9 cellular contexts compared by ENCODE assay signal in genomic region chr3:146503459-146504202, GRCh38. TPM values are rescaled to one million over a fixed set of nuclear protein-coding genes. Genes with fewer than 3 reads are reported as not detected.
A peak's percentile ranks its signal among the peaks of the same experiment; 100 is the strongest.
DNase-seq lines count a peak whose midpoint lies in the region; ATAC-seq, FAIRE-seq and TF ChIP-seq lines count a peak whose summit lies in the region.
"Had no signal": no experiment of that assay in that cellular context is flagged by ENCODE, and none has a peak within 500 bp of the region (broad histone marks: within the 10 kb centered on the region; RNA-seq: fewer than 3 reads in every experiment).

No MANE protein-coding gene starts in this region.

- no peak overlapping the region for H2AFZ ChIP-seq in mesenchymal stem cell (ENCODE audit: low read depth, low read length)

- TF ChIP-seq POLR2A in GM12891 (IDR thresholded peaks at IDR 0.05; ENCODE audit: low read depth, low read length), result no peak
- no peak for TF ChIP-seq POLR2A in Peyer's patch (IDR thresholded peaks at IDR 0.05)

- no peak overlapping the region for H2AK5ac ChIP-seq in mesenchymal stem cell (ENCODE audit: low read length, severe bottlenecking)

- H3K18ac ChIP-seq in mesenchymal stem cell (ENCODE audit: low read depth in 1 of 2, low read length in 2 of 2), result peak overlapping the region; percentile 64 to 81

- H3K9me3 Mint-ChIP-seq in activated CD8-positive, alpha-beta T cell treated with anti-CD3 and anti-CD28 coated beads, Interleukin-2, amount 10 ng/mL, durations not matched to agents 7 days and 5 days (ENCODE audit: insufficient read depth), result no peaks in the 10 kb centered on the region
- H3K9me3 Mint-ChIP-seq in CD4-positive, alpha-beta T cell, result no peaks in the 10 kb centered on the region

- H3K27me3 Mint-ChIP-seq in activated CD8-positive, alpha-beta T cell treated with anti-CD3 and anti-CD28 coated beads, Interleukin-2, amount 10 ng/mL, durations not matched to agents 7 days and 5 days (ENCODE audit: low read depth), result no peaks in the 10 kb centered on the region
- H3K27me3 Mint-ChIP-seq in CD4-positive, alpha-beta T cell, result no peaks in the 10 kb centered on the region

- no peak overlapping the region for H2BK15ac ChIP-seq in mesenchymal stem cell (ENCODE audit: low read depth, poor library complexity, severe bottlenecking)

- ATAC-seq in GM21576 (IDR thresholded peaks at IDR 0.05; ENCODE audit: unreplicated experiment), result peak; percentile 96
- ATAC-seq in activated CD8-positive, alpha-beta T cell treated with anti-CD3 and anti-CD28 coated beads, Interleukin-2, amount 10 ng/mL, durations not matched to agents 7 days and 5 days, result peak; percentile 27
- no peak for ATAC-seq in CD4-positive, alpha-beta T cell (ENCODE audit: poor library complexity)

- H3K9ac ChIP-seq in mesenchymal stem cell (ENCODE audit: low read length), result peak overlapping the region; percentile 31

- POLR2A ChIA-PET in activated CD8-positive, alpha-beta T cell treated with anti-CD3 and anti-CD28 coated beads, Interleukin-2, amount 10 ng/mL, durations not matched to agents 7 days and 5 days (lab: Charles Lee), result no interaction called here
- POLR2A ChIA-PET in CD4-positive, alpha-beta T cell (lab: Charles Lee), result no interaction called here

- H3K9me3 ChIP-seq in mesenchymal stem cell (ENCODE audit: control insufficient read depth, low read length), result no peaks in the 10 kb centered on the region
- H3K9me3 ChIP-seq in CD4-positive, alpha-beta T cell (ENCODE audit: control insufficient read depth, low read length), result no peaks in the 10 kb centered on the region
- no peaks in the 10 kb centered on the region for H3K9me3 ChIP-seq in Peyer's patch

- peak overlapping the region; percentile 24 to 54 for H3K4ac ChIP-seq in mesenchymal stem cell (ENCODE audit: low read depth in 1 of 2, low read length in 2 of 2)

- H4K8ac ChIP-seq in mesenchymal stem cell (ENCODE audit: low read length), result peak overlapping the region; percentile 35

- H2BK5ac ChIP-seq in mesenchymal stem cell (ENCODE audit: low read depth, low read length, poor library complexity, severe bottlenecking), result no peak overlapping the region

- no peak overlapping the region for H2BK12ac ChIP-seq in mesenchymal stem cell (ENCODE audit: low read length in 2 of 2)

- H3K23ac ChIP-seq in mesenchymal stem cell (ENCODE audit: low read length in 2 of 2), result no peak overlapping the region

- 41% methylated on average over 12 of the region's 12 CpGs for WGBS in mesenchymal stem cell

- H4K91ac ChIP-seq in mesenchymal stem cell (ENCODE audit: low read length), result peak overlapping the region; percentile 34

- CTCF ChIA-PET in activated CD8-positive, alpha-beta T cell treated with anti-CD3 and anti-CD28 coated beads, Interleukin-2, amount 10 ng/mL, durations not matched to agents 7 days and 5 days (lab: Charles Lee), result interaction anchor here (0.7 to 0.9 kb wide), 2 partner anchors 9 to 41 kb away, joined by 3 read pairs; partner anchors contain the start of gene PLSCR1
- CTCF ChIA-PET in CD4-positive, alpha-beta T cell (lab: Charles Lee), result no interaction called here

- H3K14ac ChIP-seq in mesenchymal stem cell (ENCODE audit: low read length in 2 of 2), result no peak overlapping the region

- DNase-seq in GM12891 (ENCODE audit: insufficient read length, low spot score) (peak; percentile 6), HS-27A (ENCODE audit: low read depth) (peak; percentile 74), mesenchymal stem cell (peak; percentile 94), Peyer's patch (no peak)
- no peak for DNase-seq in activated CD8-positive, alpha-beta T cell treated with anti-CD3 and anti-CD28 coated beads, Interleukin-2, amount 10 ng/mL, durations not matched to agents 7 days and 5 days
- no peak for DNase-seq in CD4-positive, alpha-beta T cell
- no peak for DNase-seq in effector CD8-positive, alpha-beta T cell (lab: John Stamatoyannopoulos, UW)

- H3K27me3 ChIP-seq in mesenchymal stem cell (ENCODE audit: control insufficient read depth in 1 of 2, insufficient read depth in 1 of 2, low read length in 2 of 2) (no peaks in the 10 kb centered on the region), Peyer's patch (no peaks in the 10 kb centered on the region)
- H3K27me3 ChIP-seq in CD4-positive, alpha-beta T cell (ENCODE audit: control insufficient read depth, insufficient read depth, low read length), result no peaks in the 10 kb centered on the region

- H3K36me3 Mint-ChIP-seq in activated CD8-positive, alpha-beta T cell treated with anti-CD3 and anti-CD28 coated beads, Interleukin-2, amount 10 ng/mL, durations not matched to agents 7 days and 5 days (ENCODE audit: low read depth), result peaks cover 25% of the 10 kb centered on the region
- H3K36me3 Mint-ChIP-seq in CD4-positive, alpha-beta T cell (ENCODE audit: low read depth), result no peaks in the 10 kb centered on the region

- H3K36me3 ChIP-seq in mesenchymal stem cell (ENCODE audit: control insufficient read depth in 1 of 2, insufficient read depth in 2 of 2, low read depth in 1 of 2, low read length in 2 of 2), result no peaks in the 10 kb centered on the region
- H3K36me3 ChIP-seq in Peyer's patch, result no peaks in the 10 kb centered on the region

- H3K4me1 Mint-ChIP-seq in activated CD8-positive, alpha-beta T cell treated with anti-CD3 and anti-CD28 coated beads, Interleukin-2, amount 10 ng/mL, durations not matched to agents 7 days and 5 days (ENCODE audit: low read depth), result peaks cover 40% of the 10 kb centered on the region
- peaks cover 3% of the 10 kb centered on the region for H3K4me1 Mint-ChIP-seq in CD4-positive, alpha-beta T cell (ENCODE audit: low read depth)

- H3K4me3 ChIP-seq in mesenchymal stem cell (ENCODE audit: insufficient read depth in 1 of 2, low read depth in 1 of 2, low read length in 2 of 2), result no peak overlapping the region
- H3K4me3 ChIP-seq in Peyer's patch, result no peak overlapping the region

- intact Hi-C loops in CD4-positive, alpha-beta T cell (cut with DNase I, micrococcal nuclease), result no loop called here

- TF ChIP-seq CTCF in CD4-positive, alpha-beta T cell (IDR thresholded peaks at IDR 0.05), result no peak
- peak in 3 of 6 experiments; percentile 23 to 27 (median 25) for TF ChIP-seq CTCF in Peyer's patch (IDR thresholded peaks at IDR 0.05)

- peaks cover 8% of the 10 kb centered on the region for H3K4me1 ChIP-seq in mesenchymal stem cell (ENCODE audit: control insufficient read depth, insufficient read depth, low read depth, low read length)
- H3K4me1 ChIP-seq in Peyer's patch, result no peaks in the 10 kb centered on the region

- H3K27ac ChIP-seq in mesenchymal stem cell (ENCODE audit: low read length, poor library complexity, severe bottlenecking), result peak overlapping the region; percentile 87
- H3K27ac ChIP-seq in CD4-positive, alpha-beta T cell (ENCODE audit: low read depth, low read length), result no peak overlapping the region
- H3K27ac ChIP-seq in Peyer's patch, result no peak overlapping the region

- H3K4me3 Mint-ChIP-seq in activated CD8-positive, alpha-beta T cell treated with anti-CD3 and anti-CD28 coated beads, Interleukin-2, amount 10 ng/mL, durations not matched to agents 7 days and 5 days, result no peak overlapping the region
- H3K4me3 Mint-ChIP-seq in CD4-positive, alpha-beta T cell, result no peak overlapping the region

- no peak overlapping the region for H3K27ac Mint-ChIP-seq in activated CD8-positive, alpha-beta T cell treated with anti-CD3 and anti-CD28 coated beads, Interleukin-2, amount 10 ng/mL, durations not matched to agents 7 days and 5 days
- no peak overlapping the region for H3K27ac Mint-ChIP-seq in CD4-positive, alpha-beta T cell

- H2BK120ac ChIP-seq in mesenchymal stem cell (ENCODE audit: low read depth, low read length), result no peak overlapping the region

- no peak overlapping the region for H3K4me2 ChIP-seq in mesenchymal stem cell (ENCODE audit: low read length, poor library complexity, severe bottlenecking)

- H3K79me1 ChIP-seq in mesenchymal stem cell (replicated peaks; ENCODE audit: low read length, poor library complexity, severe bottlenecking), result no peaks in the 10 kb centered on the region

- FAIRE-seq in GM12891 (lab: Jason Lieb, UNC), result peak; percentile 97

TF ChIP-seq in GM12891, 5 proteins besides CTCF, POLR2A, EP300 and RAD21:
- TF ChIP-seq POU2F2 (IDR thresholded peaks at IDR 0.05; ENCODE audit: low read depth, low read length) (peak; percentile 51; the same call in 1 of the 2 replicates), POLR2AphosphoS5 (IDR thresholded peaks at IDR 0.05; ENCODE audit: low read depth, low read length) (no peak), PAX5 (IDR thresholded peaks at IDR 0.05; ENCODE audit: insufficient read depth, low read length, severe bottlenecking) (peak; percentile 15)
TF ChIP-seq in GM12891: peak in this region for 2.

RNA-seq across cellular contexts. Expression of gene PLSCR2, which starts 34.3 kb away (rescaled TPM):
- polyA plus RNA-seq in GM12891 (2012; ENCODE audit: low read depth, missing spikeins), result not detected
- not detected for total RNA-seq in activated CD8-positive, alpha-beta T cell treated with anti-CD3 and anti-CD28 coated beads, Interleukin-2, amount 10 ng/mL, durations not matched to agents 7 days and 5 days
- polyA plus RNA-seq in mesenchymal stem cell (2013, experiment 1 of 2), result not detected
- polyA plus RNA-seq in mesenchymal stem cell (2013, experiment 2 of 2), result not detected
- total RNA-seq in CD4-positive, alpha-beta T cell, result not detected
- not detected for total RNA-seq in Peyer's patch
- total RNA-seq: activated CD8-positive, alpha-beta memory T cell treated with anti-CD3 and anti-CD28 coated beads for 36 hours had no signal

RNA-seq across cellular contexts. Expression of gene PLSCR1, which starts 40.8 kb away (rescaled TPM):
- polyA plus RNA-seq in GM12891 (2012; ENCODE audit: low read depth, missing spikeins), result 36.6 TPM
- 100 to 1,000 TPM; 164 to 177 TPM for total RNA-seq in activated CD8-positive, alpha-beta T cell treated with anti-CD3 and anti-CD28 coated beads, Interleukin-2, amount 10 ng/mL, durations not matched to agents 7 days and 5 days
- polyA plus RNA-seq in mesenchymal stem cell (2013, experiment 1 of 2), result 28.7 TPM
- 26.6 TPM for polyA plus RNA-seq in mesenchymal stem cell (2013, experiment 2 of 2)
- total RNA-seq in CD4-positive, alpha-beta T cell, result 1 to 10 TPM; 8.2 to 8.3 TPM
- 10 to 100 TPM; 80.7 to 93.2 (median 86.6) TPM for total RNA-seq in Peyer's patch

Comparison
In these comparisons a context has a peak if more than half of its experiments do, and no peak if none do; other contexts are left out.
1. DNase-seq: peak in GM12891 (single experiment), HS-27A (single experiment) and mesenchymal stem cell (single experiment); none in activated CD8-positive, alpha-beta T cell treated with anti-CD3 and anti-CD28 coated beads, Interleukin-2, amount 10 ng/mL, durations not matched to agents 7 days and 5 days (single experiment), CD4-positive, alpha-beta T cell (0 of 10), effector CD8-positive, alpha-beta T cell (single experiment) and Peyer's patch (0 of 3).
2. RNA of gene PLSCR1, which starts 40.8 kb away (total RNA-seq): 164 to 177 TPM in activated CD8-positive, alpha-beta T cell treated with anti-CD3 and anti-CD28 coated beads, Interleukin-2, amount 10 ng/mL, durations not matched to agents 7 days and 5 days and 80.7 to 93.2 TPM in Peyer's patch; 8.2 to 8.3 TPM in CD4-positive, alpha-beta T cell; every median in the first group is over 4 times any median in the second.